1 cellular context compared by ENCODE assay signal in the genomic region with DNA sequence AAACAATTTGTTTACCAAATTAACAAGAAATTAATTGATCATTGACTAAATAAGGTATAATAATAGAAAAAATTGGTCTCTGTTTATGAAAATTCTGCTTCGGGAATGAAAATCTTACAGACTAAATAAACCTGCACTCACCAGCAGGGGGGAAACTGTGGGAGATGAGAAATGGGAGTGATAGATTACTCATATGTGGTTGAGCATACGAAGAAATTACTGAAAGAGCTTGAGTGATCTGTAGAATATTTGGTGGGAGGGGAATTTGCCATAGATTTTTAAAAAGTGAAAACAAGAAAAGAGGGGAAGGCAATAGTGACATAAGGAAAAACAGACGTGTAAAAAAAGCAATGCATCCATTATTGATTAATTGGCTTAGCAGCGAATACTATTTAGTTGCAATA.
TF ChIP-seq lines count a peak whose summit lies in the region.

No MANE protein-coding gene starts in this region.

TF ChIP-seq in GM12878, 131 proteins besides CTCF, POLR2A, EP300 and RAD21 (continued from another document and continues in another):
- TF ChIP-seq, protein P1, sequence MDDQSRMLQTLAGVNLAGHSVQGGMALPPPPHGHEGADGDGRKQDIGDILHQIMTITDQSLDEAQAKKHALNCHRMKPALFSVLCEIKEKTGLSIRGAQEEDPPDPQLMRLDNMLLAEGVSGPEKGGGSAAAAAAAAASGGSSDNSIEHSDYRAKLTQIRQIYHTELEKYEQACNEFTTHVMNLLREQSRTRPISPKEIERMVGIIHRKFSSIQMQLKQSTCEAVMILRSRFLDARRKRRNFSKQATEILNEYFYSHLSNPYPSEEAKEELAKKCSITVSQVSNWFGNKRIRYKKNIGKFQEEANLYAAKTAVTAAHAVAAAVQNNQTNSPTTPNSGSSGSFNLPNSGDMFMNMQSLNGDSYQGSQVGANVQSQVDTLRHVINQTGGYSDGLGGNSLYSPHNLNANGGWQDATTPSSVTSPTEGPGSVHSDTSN (IDR thresholded peaks at IDR 0.05; ENCODE audit: insufficient replicate concordance, low read depth, low read length) = no peak
- TF ChIP-seq, protein P2, sequence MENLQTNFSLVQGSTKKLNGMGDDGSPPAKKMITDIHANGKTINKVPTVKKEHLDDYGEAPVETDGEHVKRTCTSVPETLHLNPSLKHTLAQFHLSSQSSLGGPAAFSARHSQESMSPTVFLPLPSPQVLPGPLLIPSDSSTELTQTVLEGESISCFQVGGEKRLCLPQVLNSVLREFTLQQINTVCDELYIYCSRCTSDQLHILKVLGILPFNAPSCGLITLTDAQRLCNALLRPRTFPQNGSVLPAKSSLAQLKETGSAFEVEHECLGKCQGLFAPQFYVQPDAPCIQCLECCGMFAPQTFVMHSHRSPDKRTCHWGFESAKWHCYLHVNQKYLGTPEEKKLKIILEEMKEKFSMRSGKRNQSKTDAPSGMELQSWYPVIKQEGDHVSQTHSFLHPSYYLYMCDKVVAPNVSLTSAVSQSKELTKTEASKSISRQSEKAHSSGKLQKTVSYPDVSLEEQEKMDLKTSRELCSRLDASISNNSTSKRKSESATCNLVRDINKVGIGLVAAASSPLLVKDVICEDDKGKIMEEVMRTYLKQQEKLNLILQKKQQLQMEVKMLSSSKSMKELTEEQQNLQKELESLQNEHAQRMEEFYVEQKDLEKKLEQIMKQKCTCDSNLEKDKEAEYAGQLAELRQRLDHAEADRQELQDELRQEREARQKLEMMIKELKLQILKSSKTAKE (IDR thresholded peaks at IDR 0.05; ENCODE audit: low read depth, poor library complexity, severe bottlenecking) = peak; percentile 75
- TF ChIP-seq, protein P3, sequence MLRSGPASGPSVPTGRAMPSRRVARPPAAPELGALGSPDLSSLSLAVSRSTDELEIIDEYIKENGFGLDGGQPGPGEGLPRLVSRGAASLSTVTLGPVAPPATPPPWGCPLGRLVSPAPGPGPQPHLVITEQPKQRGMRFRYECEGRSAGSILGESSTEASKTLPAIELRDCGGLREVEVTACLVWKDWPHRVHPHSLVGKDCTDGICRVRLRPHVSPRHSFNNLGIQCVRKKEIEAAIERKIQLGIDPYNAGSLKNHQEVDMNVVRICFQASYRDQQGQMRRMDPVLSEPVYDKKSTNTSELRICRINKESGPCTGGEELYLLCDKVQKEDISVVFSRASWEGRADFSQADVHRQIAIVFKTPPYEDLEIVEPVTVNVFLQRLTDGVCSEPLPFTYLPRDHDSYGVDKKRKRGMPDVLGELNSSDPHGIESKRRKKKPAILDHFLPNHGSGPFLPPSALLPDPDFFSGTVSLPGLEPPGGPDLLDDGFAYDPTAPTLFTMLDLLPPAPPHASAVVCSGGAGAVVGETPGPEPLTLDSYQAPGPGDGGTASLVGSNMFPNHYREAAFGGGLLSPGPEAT (IDR thresholded peaks at IDR 0.05; ENCODE audit: low read depth) = peak; percentile 71
- TF ChIP-seq CREM (IDR thresholded peaks at IDR 0.05; ENCODE audit: low read depth) = no peak
- TF ChIP-seq CREB1 (IDR thresholded peaks at IDR 0.05; ENCODE audit: low read depth) = no peak
- no peak for TF ChIP-seq YBX1 (IDR thresholded peaks at IDR 0.05)
- TF ChIP-seq SMC3 (IDR thresholded peaks at IDR 0.05; ENCODE audit: borderline replicate concordance, low read length) = no peak
- TF ChIP-seq, protein P4, sequence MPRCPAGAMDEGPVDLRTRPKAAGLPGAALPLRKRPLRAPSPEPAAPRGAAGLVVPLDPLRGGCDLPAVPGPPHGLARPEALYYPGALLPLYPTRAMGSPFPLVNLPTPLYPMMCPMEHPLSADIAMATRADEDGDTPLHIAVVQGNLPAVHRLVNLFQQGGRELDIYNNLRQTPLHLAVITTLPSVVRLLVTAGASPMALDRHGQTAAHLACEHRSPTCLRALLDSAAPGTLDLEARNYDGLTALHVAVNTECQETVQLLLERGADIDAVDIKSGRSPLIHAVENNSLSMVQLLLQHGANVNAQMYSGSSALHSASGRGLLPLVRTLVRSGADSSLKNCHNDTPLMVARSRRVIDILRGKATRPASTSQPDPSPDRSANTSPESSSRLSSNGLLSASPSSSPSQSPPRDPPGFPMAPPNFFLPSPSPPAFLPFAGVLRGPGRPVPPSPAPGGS (IDR thresholded peaks at IDR 0.05; ENCODE audit: borderline replicate concordance, insufficient read depth, low read depth, low read length, poor library complexity, severe bottlenecking) = peak; percentile 79
- TF ChIP-seq MTA2 (IDR thresholded peaks at IDR 0.05; ENCODE audit: low read depth) = peak; percentile 78
- 0 out of 2 replicates have a peak, but pooled peaks have one; percentile 19 for TF ChIP-seq JUND (IDR thresholded peaks at IDR 0.05; ENCODE audit: low read depth, low read length)
- TF ChIP-seq HDGF (IDR thresholded peaks at IDR 0.05) = no peak
- TF ChIP-seq BCL11A (IDR thresholded peaks at IDR 0.05; ENCODE audit: low read depth, low read length) = peak; percentile 78; the same call in 1 of the 2 replicates
- no peak for TF ChIP-seq ZSCAN29 (IDR thresholded peaks at IDR 0.05)
- no peak for TF ChIP-seq HCFC1 (IDR thresholded peaks at IDR 0.05; ENCODE audit: low read length)
- TF ChIP-seq TCF12 (IDR thresholded peaks at IDR 0.05; ENCODE audit: low read depth, low read length) = no peak
- no peak for TF ChIP-seq CBFB (IDR thresholded peaks at IDR 0.05; ENCODE audit: low read depth)
- TF ChIP-seq MEF2B (IDR thresholded peaks at IDR 0.05; ENCODE audit: partially characterized antibody, poor library complexity, severe bottlenecking) = no peak
- TF ChIP-seq EED (IDR thresholded peaks at IDR 0.05; ENCODE audit: low read depth) = 0 out of 2 replicates have a peak, but pooled peaks have one; percentile 39
- no peak for TF ChIP-seq RFX5 (IDR thresholded peaks at IDR 0.05; ENCODE audit: low read depth, low read length)
- TF ChIP-seq BRCA1 (IDR thresholded peaks at IDR 0.05; ENCODE audit: low read depth, low read length) = no peak
- TF ChIP-seq, protein P5, sequence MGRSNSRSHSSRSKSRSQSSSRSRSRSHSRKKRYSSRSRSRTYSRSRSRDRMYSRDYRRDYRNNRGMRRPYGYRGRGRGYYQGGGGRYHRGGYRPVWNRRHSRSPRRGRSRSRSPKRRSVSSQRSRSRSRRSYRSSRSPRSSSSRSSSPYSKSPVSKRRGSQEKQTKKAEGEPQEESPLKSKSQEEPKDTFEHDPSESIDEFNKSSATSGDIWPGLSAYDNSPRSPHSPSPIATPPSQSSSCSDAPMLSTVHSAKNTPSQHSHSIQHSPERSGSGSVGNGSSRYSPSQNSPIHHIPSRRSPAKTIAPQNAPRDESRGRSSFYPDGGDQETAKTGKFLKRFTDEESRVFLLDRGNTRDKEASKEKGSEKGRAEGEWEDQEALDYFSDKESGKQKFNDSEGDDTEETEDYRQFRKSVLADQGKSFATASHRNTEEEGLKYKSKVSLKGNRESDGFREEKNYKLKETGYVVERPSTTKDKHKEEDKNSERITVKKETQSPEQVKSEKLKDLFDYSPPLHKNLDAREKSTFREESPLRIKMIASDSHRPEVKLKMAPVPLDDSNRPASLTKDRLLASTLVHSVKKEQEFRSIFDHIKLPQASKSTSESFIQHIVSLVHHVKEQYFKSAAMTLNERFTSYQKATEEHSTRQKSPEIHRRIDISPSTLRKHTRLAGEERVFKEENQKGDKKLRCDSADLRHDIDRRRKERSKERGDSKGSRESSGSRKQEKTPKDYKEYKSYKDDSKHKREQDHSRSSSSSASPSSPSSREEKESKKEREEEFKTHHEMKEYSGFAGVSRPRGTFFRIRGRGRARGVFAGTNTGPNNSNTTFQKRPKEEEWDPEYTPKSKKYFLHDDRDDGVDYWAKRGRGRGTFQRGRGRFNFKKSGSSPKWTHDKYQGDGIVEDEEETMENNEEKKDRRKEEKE (IDR thresholded peaks at IDR 0.05) = no peak
- TF ChIP-seq MXI1 (IDR thresholded peaks at IDR 0.05; ENCODE audit: low read depth, low read length) = no peak
- no peak for TF ChIP-seq ESRRA (IDR thresholded peaks at IDR 0.05; ENCODE audit: low read length)
- no peak for TF ChIP-seq TCF3 (IDR thresholded peaks at IDR 0.05; ENCODE audit: borderline replicate concordance, insufficient read depth, low read depth, low read length)
- TF ChIP-seq PAX8 (IDR thresholded peaks at IDR 0.05) = no peak
- TF ChIP-seq, protein P6, sequence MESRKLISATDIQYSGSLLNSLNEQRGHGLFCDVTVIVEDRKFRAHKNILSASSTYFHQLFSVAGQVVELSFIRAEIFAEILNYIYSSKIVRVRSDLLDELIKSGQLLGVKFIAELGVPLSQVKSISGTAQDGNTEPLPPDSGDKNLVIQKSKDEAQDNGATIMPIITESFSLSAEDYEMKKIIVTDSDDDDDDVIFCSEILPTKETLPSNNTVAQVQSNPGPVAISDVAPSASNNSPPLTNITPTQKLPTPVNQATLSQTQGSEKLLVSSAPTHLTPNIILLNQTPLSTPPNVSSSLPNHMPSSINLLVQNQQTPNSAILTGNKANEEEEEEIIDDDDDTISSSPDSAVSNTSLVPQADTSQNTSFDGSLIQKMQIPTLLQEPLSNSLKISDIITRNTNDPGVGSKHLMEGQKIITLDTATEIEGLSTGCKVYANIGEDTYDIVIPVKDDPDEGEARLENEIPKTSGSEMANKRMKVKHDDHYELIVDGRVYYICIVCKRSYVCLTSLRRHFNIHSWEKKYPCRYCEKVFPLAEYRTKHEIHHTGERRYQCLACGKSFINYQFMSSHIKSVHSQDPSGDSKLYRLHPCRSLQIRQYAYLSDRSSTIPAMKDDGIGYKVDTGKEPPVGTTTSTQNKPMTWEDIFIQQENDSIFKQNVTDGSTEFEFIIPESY (IDR thresholded peaks at IDR 0.05) = no peak
- TF ChIP-seq, protein P7, sequence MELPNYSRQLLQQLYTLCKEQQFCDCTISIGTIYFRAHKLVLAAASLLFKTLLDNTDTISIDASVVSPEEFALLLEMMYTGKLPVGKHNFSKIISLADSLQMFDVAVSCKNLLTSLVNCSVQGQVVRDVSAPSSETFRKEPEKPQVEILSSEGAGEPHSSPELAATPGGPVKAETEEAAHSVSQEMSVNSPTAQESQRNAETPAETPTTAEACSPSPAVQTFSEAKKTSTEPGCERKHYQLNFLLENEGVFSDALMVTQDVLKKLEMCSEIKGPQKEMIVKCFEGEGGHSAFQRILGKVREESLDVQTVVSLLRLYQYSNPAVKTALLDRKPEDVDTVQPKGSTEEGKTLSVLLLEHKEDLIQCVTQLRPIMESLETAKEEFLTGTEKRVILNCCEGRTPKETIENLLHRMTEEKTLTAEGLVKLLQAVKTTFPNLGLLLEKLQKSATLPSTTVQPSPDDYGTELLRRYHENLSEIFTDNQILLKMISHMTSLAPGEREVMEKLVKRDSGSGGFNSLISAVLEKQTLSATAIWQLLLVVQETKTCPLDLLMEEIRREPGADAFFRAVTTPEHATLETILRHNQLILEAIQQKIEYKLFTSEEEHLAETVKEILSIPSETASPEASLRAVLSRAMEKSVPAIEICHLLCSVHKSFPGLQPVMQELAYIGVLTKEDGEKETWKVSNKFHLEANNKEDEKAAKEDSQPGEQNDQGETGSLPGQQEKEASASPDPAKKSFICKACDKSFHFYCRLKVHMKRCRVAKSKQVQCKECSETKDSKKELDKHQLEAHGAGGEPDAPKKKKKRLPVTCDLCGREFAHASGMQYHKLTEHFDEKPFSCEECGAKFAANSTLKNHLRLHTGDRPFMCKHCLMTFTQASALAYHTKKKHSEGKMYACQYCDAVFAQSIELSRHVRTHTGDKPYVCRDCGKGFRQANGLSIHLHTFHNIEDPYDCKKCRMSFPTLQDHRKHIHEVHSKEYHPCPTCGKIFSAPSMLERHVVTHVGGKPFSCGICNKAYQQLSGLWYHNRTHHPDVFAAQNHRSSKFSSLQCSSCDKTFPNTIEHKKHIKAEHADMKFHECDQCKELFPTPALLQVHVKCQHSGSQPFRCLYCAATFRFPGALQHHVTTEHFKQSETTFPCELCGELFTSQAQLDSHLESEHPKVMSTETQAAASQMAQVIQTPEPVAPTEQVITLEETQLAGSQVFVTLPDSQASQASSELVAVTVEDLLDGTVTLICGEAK (IDR thresholded peaks at IDR 0.05; ENCODE audit: borderline replicate concordance) = 0 out of 2 replicates have a peak, but pooled peaks have one; percentile 24
- no peak for TF ChIP-seq TAF1 (IDR thresholded peaks at IDR 0.05; ENCODE audit: borderline replicate concordance, low read depth, low read length)
- TF ChIP-seq RELA (IDR thresholded peaks at IDR 0.05; ENCODE audit: borderline replicate concordance, partially characterized antibody) = no peak
- TF ChIP-seq CHD1 (IDR thresholded peaks at IDR 0.05; ENCODE audit: low read depth, low read length) = no peak
- TF ChIP-seq, protein P8, sequence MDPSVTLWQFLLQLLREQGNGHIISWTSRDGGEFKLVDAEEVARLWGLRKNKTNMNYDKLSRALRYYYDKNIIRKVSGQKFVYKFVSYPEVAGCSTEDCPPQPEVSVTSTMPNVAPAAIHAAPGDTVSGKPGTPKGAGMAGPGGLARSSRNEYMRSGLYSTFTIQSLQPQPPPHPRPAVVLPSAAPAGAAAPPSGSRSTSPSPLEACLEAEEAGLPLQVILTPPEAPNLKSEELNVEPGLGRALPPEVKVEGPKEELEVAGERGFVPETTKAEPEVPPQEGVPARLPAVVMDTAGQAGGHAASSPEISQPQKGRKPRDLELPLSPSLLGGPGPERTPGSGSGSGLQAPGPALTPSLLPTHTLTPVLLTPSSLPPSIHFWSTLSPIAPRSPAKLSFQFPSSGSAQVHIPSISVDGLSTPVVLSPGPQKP (IDR thresholded peaks at IDR 0.05; ENCODE audit: low read depth, low read length) = no peak
- no peak for TF ChIP-seq CHD2 (IDR thresholded peaks at IDR 0.05; ENCODE audit: borderline replicate concordance, low read depth, low read length)
- TF ChIP-seq SP1 (IDR thresholded peaks at IDR 0.05; ENCODE audit: low read depth, low read length) = no peak
- TF ChIP-seq KAT2A (conservative IDR thresholded peaks at IDR 0.05; ENCODE audit: control insufficient read depth, low read depth, low read length) = no peak
- TF ChIP-seq, protein P9, sequence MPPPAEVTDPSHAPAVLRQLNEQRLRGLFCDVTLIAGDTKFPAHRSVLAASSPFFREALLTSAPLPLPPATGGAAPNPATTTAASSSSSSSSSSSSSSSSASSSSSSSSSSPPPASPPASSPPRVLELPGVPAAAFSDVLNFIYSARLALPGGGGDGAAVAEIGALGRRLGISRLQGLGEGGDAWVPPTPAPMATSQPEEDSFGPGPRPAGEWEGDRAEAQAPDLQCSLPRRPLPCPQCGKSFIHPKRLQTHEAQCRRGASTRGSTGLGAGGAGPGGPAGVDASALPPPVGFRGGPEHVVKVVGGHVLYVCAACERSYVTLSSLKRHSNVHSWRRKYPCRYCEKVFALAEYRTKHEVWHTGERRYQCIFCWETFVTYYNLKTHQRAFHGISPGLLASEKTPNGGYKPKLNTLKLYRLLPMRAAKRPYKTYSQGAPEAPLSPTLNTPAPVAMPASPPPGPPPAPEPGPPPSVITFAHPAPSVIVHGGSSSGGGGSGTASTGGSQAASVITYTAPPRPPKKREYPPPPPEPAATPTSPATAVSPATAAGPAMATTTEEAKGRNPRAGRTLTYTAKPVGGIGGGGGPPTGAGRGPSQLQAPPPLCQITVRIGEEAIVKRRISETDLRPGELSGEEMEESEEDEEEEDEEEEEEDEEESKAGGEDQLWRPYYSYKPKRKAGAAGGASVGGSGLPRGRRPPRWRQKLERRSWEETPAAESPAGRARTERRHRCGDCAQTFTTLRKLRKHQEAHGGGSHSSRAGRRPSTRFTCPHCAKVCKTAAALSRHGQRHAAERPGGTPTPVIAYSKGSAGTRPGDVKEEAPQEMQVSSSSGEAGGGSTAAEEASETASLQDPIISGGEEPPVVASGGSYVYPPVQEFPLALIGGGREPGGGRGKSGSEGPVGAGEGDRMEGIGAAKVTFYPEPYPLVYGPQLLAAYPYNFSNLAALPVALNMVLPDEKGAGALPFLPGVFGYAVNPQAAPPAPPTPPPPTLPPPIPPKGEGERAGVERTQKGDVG (CRISPR knock-in tag; IDR thresholded peaks at IDR 0.05) = no peak
- TF ChIP-seq BACH1 (IDR thresholded peaks at IDR 0.05; ENCODE audit: borderline replicate concordance) = no peak
- no peak for TF ChIP-seq SMAD5 (IDR thresholded peaks at IDR 0.05; ENCODE audit: low read depth)
- no peak for TF ChIP-seq MTA3 (IDR thresholded peaks at IDR 0.05; ENCODE audit: borderline replicate concordance, low read length)
- TF ChIP-seq SREBF2 (IDR thresholded peaks at IDR 0.05; ENCODE audit: low read length) = no peak
